14 cellular contexts compared by ENCODE assay signal in the genomic region with DNA sequence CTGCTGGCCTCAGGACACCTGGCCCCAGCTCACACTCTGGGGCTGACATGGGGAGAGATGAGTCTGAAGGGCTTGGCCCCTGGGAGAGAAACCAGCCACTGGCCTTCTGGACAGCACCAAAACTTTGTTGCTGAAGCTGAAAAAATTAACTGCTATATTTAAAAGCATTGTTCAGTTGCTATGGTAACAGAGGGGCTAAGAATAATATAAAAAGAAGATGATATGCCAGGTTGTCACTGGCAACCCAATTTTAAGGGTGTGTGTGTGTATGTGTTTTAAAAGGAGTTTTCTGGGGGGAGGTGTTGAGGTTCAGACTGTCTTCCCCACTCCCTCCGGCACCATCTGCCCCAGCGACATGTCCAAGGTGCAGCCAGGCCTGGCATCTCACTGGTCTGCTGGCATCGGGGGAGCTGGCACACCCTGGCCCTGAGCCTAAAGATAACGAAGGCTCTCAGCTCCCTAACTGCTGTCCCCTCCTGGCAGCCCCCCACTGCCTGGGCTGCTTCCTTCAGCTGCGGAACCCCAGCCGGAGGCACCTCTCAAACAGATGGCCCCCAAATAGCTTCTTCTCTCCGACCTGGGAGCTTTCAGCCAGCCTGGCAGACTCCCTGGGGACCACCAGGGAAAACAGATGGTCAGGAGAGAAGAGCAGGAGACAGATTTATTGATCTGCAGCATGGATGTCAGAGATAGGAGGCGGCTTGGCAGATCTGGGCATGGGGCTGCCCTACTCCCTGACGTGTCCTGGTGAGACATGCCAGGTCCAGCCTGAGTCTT.
DNase-seq lines count a peak whose midpoint lies in the region; ATAC-seq, FAIRE-seq and TF ChIP-seq lines count a peak whose summit lies in the region.
"Had no signal": no experiment of that assay in that cellular context is flagged by ENCODE, and none has a peak within 500 bp of the region (broad histone marks: within the 10 kb centered on the region; RNA-seq: fewer than 3 reads in every experiment).

No MANE protein-coding gene starts in this region.

- intact Hi-C loops in GM12878 (cut with micrococcal nuclease; ENCODE audit: unreplicated experiment), result no loop called here

- no peaks in the 10 kb centered on the region for H3K27me3 ChIP-seq in BLaER1 treated with 17β-estradiol and CSF1 and Interleukin-3, amounts not matched to agents 10 nM and 100 nM
- no peaks in the 10 kb centered on the region for H3K27me3 ChIP-seq in GM12878 (replicated peaks in 1 of 2; ENCODE audit: control insufficient read depth in 2 of 2, insufficient read depth in 2 of 2, low read length in 1 of 2)
- H3K27me3 ChIP-seq in small intestine (ENCODE audit: control insufficient read depth in 2 of 2, insufficient read depth in 2 of 2, low read length in 2 of 2), result no peaks in the 10 kb centered on the region
- H3K27me3 ChIP-seq: heart left ventricle had no signal

- no peak for TF ChIP-seq CTCF in GM12878 (IDR thresholded peaks at IDR 0.05 in 2 of 3, conservative IDR thresholded peaks at IDR 0.05 in 1 of 3; ENCODE audit: control insufficient read depth in 2 of 3, extremely low read depth in 1 of 3, insufficient read depth in 1 of 3, low read depth in 3 of 3, low read length in 3 of 3)

- no TSS peak for BruUV-seq in GM12878 (replicated peaks; lab: Mats Ljungman, UMichigan)

- no peak for ATAC-seq in GM12878
- ATAC-seq in GM21528 (IDR thresholded peaks at IDR 0.05; ENCODE audit: low FRiP score, unreplicated experiment), result no peak
- ATAC-seq: activated CD8-positive, alpha-beta memory T cell treated with anti-CD3 and anti-CD28 coated beads, Interleukin-2, amount 10 ng/mL, durations not matched to agents 7 days and 5 days had no signal

- TF ChIP-seq EP300 in GM12878 (IDR thresholded peaks at IDR 0.05; ENCODE audit: borderline replicate concordance in 1 of 2, control insufficient read depth in 1 of 2, low read depth in 2 of 2, low read length in 2 of 2), result no peak

- H3K9ac ChIP-seq in BLaER1 treated with 17β-estradiol and CSF1 and Interleukin-3, amounts not matched to agents 10 nM and 100 nM, result peak overlapping the region in 6 of 11 experiments; percentile 29 to 62 (median 44); a peak in 12 of 22 replicates
- no peak overlapping the region for H3K9ac ChIP-seq in GM12878 (ENCODE audit: control insufficient read depth, insufficient read depth, low read length)

- POLR2A ChIA-PET in GM12878 (lab: Charles Lee), result interaction anchor here (0.6 to 1.1 kb wide), 2 partner anchors 15 to 16 kb away, joined by 3 to 4 read pairs; no protein-coding TSS in a partner anchor

- no peak overlapping the region for H3K4me3 ChIP-seq in BLaER1 treated with 17β-estradiol and CSF1 and Interleukin-3, amounts not matched to agents 10 nM and 100 nM
- no peak overlapping the region for H3K4me3 ChIP-seq in GM12878
- no peak overlapping the region for H3K4me3 ChIP-seq in small intestine (ENCODE audit: low read depth in 1 of 2, low read length in 2 of 2)
- H3K4me3 ChIP-seq: heart left ventricle had no signal

- H3K27ac ChIP-seq in BLaER1 treated with 17β-estradiol and CSF1 and Interleukin-3, amounts not matched to agents 10 nM and 100 nM, result peak overlapping the region in 9 of 11 experiments; percentile 3 to 54 (median 47); a peak in 14 of 22 replicates
- no peak overlapping the region for H3K27ac ChIP-seq in GM12878 (ENCODE audit: control insufficient read depth, insufficient read depth)
- no peak overlapping the region for H3K27ac ChIP-seq in small intestine (ENCODE audit: low read depth in 1 of 2, low read length in 1 of 2)
- H3K27ac ChIP-seq: heart left ventricle had no signal

- no peaks in the 10 kb centered on the region for H3K36me3 ChIP-seq in BLaER1 treated with 17β-estradiol and CSF1 and Interleukin-3, amounts not matched to agents 10 nM and 100 nM
- H3K36me3 ChIP-seq in GM12878 (ENCODE audit: control insufficient read depth in 2 of 2, insufficient read depth in 2 of 2, low read length in 1 of 2) (no peaks in the 10 kb centered on the region), small intestine (ENCODE audit: control insufficient read depth in 2 of 2, insufficient read depth in 2 of 2, low read length in 2 of 2) (no peaks in the 10 kb centered on the region)
- H3K36me3 ChIP-seq: heart left ventricle had no signal

- no peaks in the 10 kb centered on the region for H3K9me3 Mint-ChIP-seq in activated naive CD8-positive, alpha-beta T cell treated with anti-CD3 and anti-CD28 coated beads for 36 hours
- H3K9me3 Mint-ChIP-seq: activated naive CD4-positive, alpha-beta T cell treated with anti-CD3 and anti-CD28 coated beads, Interleukin-2, amount 50 U/mL, for 24 hours had no signal

- no peak overlapping the region for H3K4me3 Mint-ChIP-seq in activated naive CD8-positive, alpha-beta T cell treated with anti-CD3 and anti-CD28 coated beads for 36 hours
- H3K4me3 Mint-ChIP-seq: activated CD8-positive, alpha-beta memory T cell treated with anti-CD3 and anti-CD28 coated beads, Interleukin-2, amount 10 ng/mL, durations not matched to agents 7 days and 5 days; activated naive CD4-positive, alpha-beta T cell treated with anti-CD3 and anti-CD28 coated beads, Interleukin-2, amount 50 U/mL, for 24 hours had no signal

- in situ Hi-C loops in GM12878 (cut with MboI), result no loop called here

- H4K20me1 ChIP-seq in BLaER1 treated with 17β-estradiol and CSF1 and Interleukin-3, amounts not matched to agents 10 nM and 100 nM, result no peaks in the 10 kb centered on the region
- no peaks in the 10 kb centered on the region for H4K20me1 ChIP-seq in GM12878 (ENCODE audit: control insufficient read depth, insufficient read depth)

- peak overlapping the region; percentile 8 to 93 (median 79); a peak in 21 of 22 replicates for H3K4me2 ChIP-seq in BLaER1 treated with 17β-estradiol and CSF1 and Interleukin-3, amounts not matched to agents 10 nM and 100 nM
- no peak overlapping the region for H3K4me2 ChIP-seq in GM12878 (ENCODE audit: control insufficient read depth, insufficient read depth)

- FAIRE-seq in GM12878 (lab: Jason Lieb, UNC), result no peak
- no peak for FAIRE-seq in H54 (lab: Jason Lieb, UNC)
- no peak for FAIRE-seq in small intestine (lab: Jason Lieb, UNC)
- FAIRE-seq: kidney had no signal

- H3K9me3 ChIP-seq in BLaER1 treated with 17β-estradiol and CSF1 and Interleukin-3, amounts not matched to agents 10 nM and 100 nM (replicated peaks in 1 of 11), result no peaks in the 10 kb centered on the region
- H3K9me3 ChIP-seq in GM12878 (replicated peaks; ENCODE audit: control insufficient read depth, insufficient read depth, low read length), result no peaks in the 10 kb centered on the region
- H3K9me3 ChIP-seq in small intestine (ENCODE audit: control insufficient read depth, low read depth), result no peaks in the 10 kb centered on the region
- H3K9me3 ChIP-seq: heart left ventricle had no signal

- H3K27ac Mint-ChIP-seq in activated naive CD8-positive, alpha-beta T cell treated with anti-CD3 and anti-CD28 coated beads for 36 hours, result no peak overlapping the region
- H3K27ac Mint-ChIP-seq: activated CD8-positive, alpha-beta memory T cell treated with anti-CD3 and anti-CD28 coated beads, Interleukin-2, amount 10 ng/mL, durations not matched to agents 7 days and 5 days; activated naive CD4-positive, alpha-beta T cell treated with anti-CD3 and anti-CD28 coated beads, Interleukin-2, amount 50 U/mL, for 24 hours had no signal

- no peak for TF ChIP-seq RAD21 in GM12878 (IDR thresholded peaks at IDR 0.05; ENCODE audit: insufficient read depth, low read depth, low read length)

- DNase-seq in NCI-H1694 treated with DMSO at 0.1 percent for 48 hours (lab: John Stamatoyannopoulos, UW), result peak; percentile 68
- DNase-seq in GM12878 (ENCODE audit: low read depth, low spot score), result no peak
- DNase-seq in myocyte (ENCODE audit: low read depth), result peak; percentile 30
- DNase-seq in H54 (ENCODE audit: insufficient read length, low spot score), result no peak
- DNase-seq in small intestine, result no peak
- no peak for DNase-seq in activated naive CD8-positive, alpha-beta T cell treated with anti-CD3 and anti-CD28 coated beads for 36 hours
- DNase-seq: activated CD8-positive, alpha-beta memory T cell treated with anti-CD3 and anti-CD28 coated beads, Interleukin-2, amount 10 ng/mL, durations not matched to agents 7 days and 5 days; erythroblast; heart left ventricle; kidney; stimulated activated CD4-positive, alpha-beta T cell treated with anti-CD3 and anti-CD28 coated beads, Interleukin-4, amount 100 ng/mL, for 24 hours had no signal

- RAD21 ChIA-PET in GM12878 (lab: Charles Lee; ENCODE audit: unreplicated experiment), result interaction anchor here (1.0 kb wide), 1 partner anchor 56 kb away, joined by 4 read pairs; no protein-coding TSS in a partner anchor

- TF ChIP-seq POLR2A in GM12878 (IDR thresholded peaks at IDR 0.05; ENCODE audit: low read depth, low read length) (no peak), H54 (IDR thresholded peaks at IDR 0.05; ENCODE audit: low read depth, low read length) (no peak)

- CTCF ChIA-PET in GM12878 (lab: Yijun Ruan, JAX), result no interaction called here

- 74% methylated on average over 9 of the region's 9 CpGs for WGBS in GM12878 (ENCODE audit: insufficient coverage, insufficient replicate concordance, low lambda C conversion rate, missing lambda C conversion rate)
- 74 to 88% (median 80%) methylated on average over 9 of the region's 9 CpGs for WGBS in small intestine, 3 donors

- H2AFZ ChIP-seq in GM12878 (ENCODE audit: control insufficient read depth, low read depth, low read length), result no peak overlapping the region

- no peaks in the 10 kb centered on the region for H3K27me3 Mint-ChIP-seq in activated naive CD8-positive, alpha-beta T cell treated with anti-CD3 and anti-CD28 coated beads for 36 hours
- H3K27me3 Mint-ChIP-seq: activated CD8-positive, alpha-beta memory T cell treated with anti-CD3 and anti-CD28 coated beads, Interleukin-2, amount 10 ng/mL, durations not matched to agents 7 days and 5 days; activated naive CD4-positive, alpha-beta T cell treated with anti-CD3 and anti-CD28 coated beads, Interleukin-2, amount 50 U/mL, for 24 hours had no signal

- H3K79me2 ChIP-seq in GM12878 (ENCODE audit: control insufficient read depth, insufficient read depth, low read length), result no peaks in the 10 kb centered on the region; the same call in 1 of the 2 replicates

- SMC1A ChIA-PET in GM12878 (lab: Charles Lee; ENCODE audit: uncharacterized antibody, unreplicated experiment), result interaction anchor here (1.8 to 2.2 kb wide), 2 partner anchors 11 to 16 kb away, joined by 6 to 7 read pairs; no protein-coding TSS in a partner anchor

- H3K4me1 ChIP-seq in BLaER1 treated with 17β-estradiol and CSF1 and Interleukin-3, amounts not matched to agents 10 nM and 100 nM, result peaks cover 53 to 90% (median 76%) of the 10 kb centered on the region in 10 experiments
- peaks cover 31% of the 10 kb centered on the region for H3K4me1 ChIP-seq in GM12878 (ENCODE audit: control insufficient read depth, insufficient read depth, low read length)
- no peaks in the 10 kb centered on the region for H3K4me1 ChIP-seq in small intestine (ENCODE audit: control insufficient read depth in 2 of 2, insufficient read depth in 1 of 2, low read depth in 1 of 2, low read length in 1 of 2)

- H3K36me3 Mint-ChIP-seq in activated naive CD8-positive, alpha-beta T cell treated with anti-CD3 and anti-CD28 coated beads for 36 hours, result no peaks in the 10 kb centered on the region
- H3K36me3 Mint-ChIP-seq: activated CD8-positive, alpha-beta memory T cell treated with anti-CD3 and anti-CD28 coated beads, Interleukin-2, amount 10 ng/mL, durations not matched to agents 7 days and 5 days; activated naive CD4-positive, alpha-beta T cell treated with anti-CD3 and anti-CD28 coated beads, Interleukin-2, amount 50 U/mL, for 24 hours had no signal

- H3K4me1 Mint-ChIP-seq in activated naive CD8-positive, alpha-beta T cell treated with anti-CD3 and anti-CD28 coated beads for 36 hours, result peaks cover 16% of the 10 kb centered on the region

Comparison
In these comparisons a context has a peak if more than half of its experiments do, and no peak if none do; other contexts are left out.
1. H3K27ac ChIP-seq: peak in BLaER1 treated with 17β-estradiol and CSF1 and Interleukin-3, amounts not matched to agents 10 nM and 100 nM (9 of 11); none in GM12878 (single experiment) and small intestine (0 of 2).
2. DNase-seq: peak in NCI-H1694 treated with DMSO at 0.1 percent for 48 hours (single experiment) and myocyte (single experiment); none in GM12878 (single experiment), H54 (single experiment), small intestine (single experiment) and activated naive CD8-positive, alpha-beta T cell treated with anti-CD3 and anti-CD28 coated beads for 36 hours (single experiment).